Comparison of ENCODE assay signal across 1 cellular context in genomic region chr9:130498298-130498917, GRCh38.
TF ChIP-seq lines count a peak whose summit lies in the region.

No MANE protein-coding gene starts in this region.

TF ChIP-seq in K562, 482 proteins besides CTCF, POLR2A, EP300 and RAD21 (continues in another document):
- peak; percentile 85 for TF ChIP-seq NFIC (IDR thresholded peaks at IDR 0.05)
- no peak for TF ChIP-seq TEAD2 (tag; IDR thresholded peaks at IDR 0.05)
- TF ChIP-seq, protein P1, sequence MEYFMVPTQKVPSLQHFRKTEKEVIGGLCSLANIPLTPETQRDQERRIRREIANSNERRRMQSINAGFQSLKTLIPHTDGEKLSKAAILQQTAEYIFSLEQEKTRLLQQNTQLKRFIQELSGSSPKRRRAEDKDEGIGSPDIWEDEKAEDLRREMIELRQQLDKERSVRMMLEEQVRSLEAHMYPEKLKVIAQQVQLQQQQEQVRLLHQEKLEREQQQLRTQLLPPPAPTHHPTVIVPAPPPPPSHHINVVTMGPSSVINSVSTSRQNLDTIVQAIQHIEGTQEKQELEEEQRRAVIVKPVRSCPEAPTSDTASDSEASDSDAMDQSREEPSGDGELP (CRISPR knock-in tag; IDR thresholded peaks at IDR 0.05; ENCODE audit: borderline replicate concordance): peak; percentile 36; the same call in 1 of the 2 replicates
- no peak for TF ChIP-seq TCF7 (IDR thresholded peaks at IDR 0.05; ENCODE audit: borderline replicate concordance)
- peak; percentile 19; the same call in 1 of the 2 replicates for TF ChIP-seq MGA (IDR thresholded peaks at IDR 0.05)
- TF ChIP-seq, protein P2, sequence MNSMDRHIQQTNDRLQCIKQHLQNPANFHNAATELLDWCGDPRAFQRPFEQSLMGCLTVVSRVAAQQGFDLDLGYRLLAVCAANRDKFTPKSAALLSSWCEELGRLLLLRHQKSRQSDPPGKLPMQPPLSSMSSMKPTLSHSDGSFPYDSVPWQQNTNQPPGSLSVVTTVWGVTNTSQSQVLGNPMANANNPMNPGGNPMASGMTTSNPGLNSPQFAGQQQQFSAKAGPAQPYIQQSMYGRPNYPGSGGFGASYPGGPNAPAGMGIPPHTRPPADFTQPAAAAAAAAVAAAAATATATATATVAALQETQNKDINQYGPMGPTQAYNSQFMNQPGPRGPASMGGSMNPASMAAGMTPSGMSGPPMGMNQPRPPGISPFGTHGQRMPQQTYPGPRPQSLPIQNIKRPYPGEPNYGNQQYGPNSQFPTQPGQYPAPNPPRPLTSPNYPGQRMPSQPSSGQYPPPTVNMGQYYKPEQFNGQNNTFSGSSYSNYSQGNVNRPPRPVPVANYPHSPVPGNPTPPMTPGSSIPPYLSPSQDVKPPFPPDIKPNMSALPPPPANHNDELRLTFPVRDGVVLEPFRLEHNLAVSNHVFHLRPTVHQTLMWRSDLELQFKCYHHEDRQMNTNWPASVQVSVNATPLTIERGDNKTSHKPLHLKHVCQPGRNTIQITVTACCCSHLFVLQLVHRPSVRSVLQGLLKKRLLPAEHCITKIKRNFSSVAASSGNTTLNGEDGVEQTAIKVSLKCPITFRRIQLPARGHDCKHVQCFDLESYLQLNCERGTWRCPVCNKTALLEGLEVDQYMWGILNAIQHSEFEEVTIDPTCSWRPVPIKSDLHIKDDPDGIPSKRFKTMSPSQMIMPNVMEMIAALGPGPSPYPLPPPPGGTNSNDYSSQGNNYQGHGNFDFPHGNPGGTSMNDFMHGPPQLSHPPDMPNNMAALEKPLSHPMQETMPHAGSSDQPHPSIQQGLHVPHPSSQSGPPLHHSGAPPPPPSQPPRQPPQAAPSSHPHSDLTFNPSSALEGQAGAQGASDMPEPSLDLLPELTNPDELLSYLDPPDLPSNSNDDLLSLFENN (IDR thresholded peaks at IDR 0.05; ENCODE audit: low read depth in 2 of 2, low read length in 2 of 2): peak in 1 of 2 experiments; percentile 78; a peak in 2 of 4 replicates
- TF ChIP-seq, protein P3, sequence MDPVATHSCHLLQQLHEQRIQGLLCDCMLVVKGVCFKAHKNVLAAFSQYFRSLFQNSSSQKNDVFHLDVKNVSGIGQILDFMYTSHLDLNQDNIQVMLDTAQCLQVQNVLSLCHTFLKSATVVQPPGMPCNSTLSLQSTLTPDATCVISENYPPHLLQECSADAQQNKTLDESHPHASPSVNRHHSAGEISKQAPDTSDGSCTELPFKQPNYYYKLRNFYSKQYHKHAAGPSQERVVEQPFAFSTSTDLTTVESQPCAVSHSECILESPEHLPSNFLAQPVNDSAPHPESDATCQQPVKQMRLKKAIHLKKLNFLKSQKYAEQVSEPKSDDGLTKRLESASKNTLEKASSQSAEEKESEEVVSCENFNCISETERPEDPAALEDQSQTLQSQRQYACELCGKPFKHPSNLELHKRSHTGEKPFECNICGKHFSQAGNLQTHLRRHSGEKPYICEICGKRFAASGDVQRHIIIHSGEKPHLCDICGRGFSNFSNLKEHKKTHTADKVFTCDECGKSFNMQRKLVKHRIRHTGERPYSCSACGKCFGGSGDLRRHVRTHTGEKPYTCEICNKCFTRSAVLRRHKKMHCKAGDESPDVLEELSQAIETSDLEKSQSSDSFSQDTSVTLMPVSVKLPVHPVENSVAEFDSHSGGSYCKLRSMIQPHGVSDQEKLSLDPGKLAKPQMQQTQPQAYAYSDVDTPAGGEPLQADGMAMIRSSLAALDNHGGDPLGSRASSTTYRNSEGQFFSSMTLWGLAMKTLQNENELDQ (CRISPR knock-in tag; IDR thresholded peaks at IDR 0.05; ENCODE audit: borderline replicate concordance): no peak
- TF ChIP-seq SMAD2 (IDR thresholded peaks at IDR 0.05; ENCODE audit: low read depth, low read length): no peak
- no peak for TF ChIP-seq FOXK2 (conservative IDR thresholded peaks at IDR 0.05 in 1 of 2, IDR thresholded peaks at IDR 0.05 in 1 of 2; ENCODE audit: low read depth in 2 of 2)
- TF ChIP-seq MBD1 (CRISPR knock-in tag; IDR thresholded peaks at IDR 0.05): no peak
- TF ChIP-seq RHOXF2B (CRISPR knock-in tag; conservative IDR thresholded peaks at IDR 0.05): no peak
- no peak for TF ChIP-seq U2AF2 (optimal IDR thresholded peaks at IDR 0.05; ENCODE audit: low read depth, low read length)
- no peak for TF ChIP-seq TBL1XR1 (IDR thresholded peaks at IDR 0.05; ENCODE audit: low read length in 2 of 2)
- no peak for TF ChIP-seq ZNF644 (tag; IDR thresholded peaks at IDR 0.05; ENCODE audit: low read depth)
- no peak for TF ChIP-seq SNIP1 (IDR thresholded peaks at IDR 0.05; ENCODE audit: low read depth)
- TF ChIP-seq, protein P4, sequence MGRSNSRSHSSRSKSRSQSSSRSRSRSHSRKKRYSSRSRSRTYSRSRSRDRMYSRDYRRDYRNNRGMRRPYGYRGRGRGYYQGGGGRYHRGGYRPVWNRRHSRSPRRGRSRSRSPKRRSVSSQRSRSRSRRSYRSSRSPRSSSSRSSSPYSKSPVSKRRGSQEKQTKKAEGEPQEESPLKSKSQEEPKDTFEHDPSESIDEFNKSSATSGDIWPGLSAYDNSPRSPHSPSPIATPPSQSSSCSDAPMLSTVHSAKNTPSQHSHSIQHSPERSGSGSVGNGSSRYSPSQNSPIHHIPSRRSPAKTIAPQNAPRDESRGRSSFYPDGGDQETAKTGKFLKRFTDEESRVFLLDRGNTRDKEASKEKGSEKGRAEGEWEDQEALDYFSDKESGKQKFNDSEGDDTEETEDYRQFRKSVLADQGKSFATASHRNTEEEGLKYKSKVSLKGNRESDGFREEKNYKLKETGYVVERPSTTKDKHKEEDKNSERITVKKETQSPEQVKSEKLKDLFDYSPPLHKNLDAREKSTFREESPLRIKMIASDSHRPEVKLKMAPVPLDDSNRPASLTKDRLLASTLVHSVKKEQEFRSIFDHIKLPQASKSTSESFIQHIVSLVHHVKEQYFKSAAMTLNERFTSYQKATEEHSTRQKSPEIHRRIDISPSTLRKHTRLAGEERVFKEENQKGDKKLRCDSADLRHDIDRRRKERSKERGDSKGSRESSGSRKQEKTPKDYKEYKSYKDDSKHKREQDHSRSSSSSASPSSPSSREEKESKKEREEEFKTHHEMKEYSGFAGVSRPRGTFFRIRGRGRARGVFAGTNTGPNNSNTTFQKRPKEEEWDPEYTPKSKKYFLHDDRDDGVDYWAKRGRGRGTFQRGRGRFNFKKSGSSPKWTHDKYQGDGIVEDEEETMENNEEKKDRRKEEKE (IDR thresholded peaks at IDR 0.05; ENCODE audit: borderline replicate concordance in 1 of 2, control insufficient read depth in 1 of 2, low read depth in 2 of 2, low read length in 1 of 2): no peak
- TF ChIP-seq ZFP30 (CRISPR knock-in tag; IDR thresholded peaks at IDR 0.05; ENCODE audit: borderline replicate concordance): no peak
- TF ChIP-seq ZNF280B (CRISPR knock-in tag; IDR thresholded peaks at IDR 0.05): no peak
- no peak for TF ChIP-seq SMAD1 (IDR thresholded peaks at IDR 0.05; ENCODE audit: low read depth, low read length, partially characterized antibody)
- TF ChIP-seq ZBTB17 (CRISPR knock-in tag; IDR thresholded peaks at IDR 0.05): peak; percentile 95
- TF ChIP-seq DPF2 (IDR thresholded peaks at IDR 0.05): no peak
- TF ChIP-seq, protein P5, sequence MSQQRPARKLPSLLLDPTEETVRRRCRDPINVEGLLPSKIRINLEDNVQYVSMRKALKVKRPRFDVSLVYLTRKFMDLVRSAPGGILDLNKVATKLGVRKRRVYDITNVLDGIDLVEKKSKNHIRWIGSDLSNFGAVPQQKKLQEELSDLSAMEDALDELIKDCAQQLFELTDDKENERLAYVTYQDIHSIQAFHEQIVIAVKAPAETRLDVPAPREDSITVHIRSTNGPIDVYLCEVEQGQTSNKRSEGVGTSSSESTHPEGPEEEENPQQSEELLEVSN (IDR thresholded peaks at IDR 0.05; ENCODE audit: borderline replicate concordance in 1 of 2, extremely low read depth in 1 of 2, insufficient read depth in 1 of 2, insufficient read length in 1 of 2, low read depth in 1 of 2, low read length in 1 of 2, poor library complexity in 1 of 2, severe bottlenecking in 1 of 2): peak in 1 of 2 experiments; percentile 21
- TF ChIP-seq ADNP (tag; IDR thresholded peaks at IDR 0.05): no peak
